22 cellular contexts compared by ENCODE assay signal in genomic region chr18:62809900-62810299, GRCh38.
"Had no signal": no experiment of that assay in that cellular context is flagged by ENCODE, and none has a peak within 500 bp of the region (broad histone marks: within the 10 kb centered on the region; RNA-seq: fewer than 3 reads in every experiment).

No MANE protein-coding gene starts in this region.

- H3K4me1 ChIP-seq: vagina had no signal

- H2AFZ ChIP-seq: hepatocyte had no signal

- H3K27ac ChIP-seq: coronary artery, hepatocyte, sigmoid colon, skin epidermis, tibial artery, upper lobe of left lung, vagina had no signal

- ATAC-seq: esophagus mucosa; left cardiac atrium; natural killer cell; stimulated activated effector memory CD8-positive, alpha-beta T cell treated with anti-CD3 and anti-CD28 coated beads, Interleukin-12 subunit alpha, Interleukin-12 subunit beta, amount 100 ng/mL, for 72 hours; stimulated activated naive CD8-positive, alpha-beta T cell treated with anti-CD3 and anti-CD28 coated beads, Interleukin-15, Interleukin-2, amounts not matched to agents 100 U/mL and 50 U/mL, for 24 hours had no signal

- H3K4me3 ChIP-seq: coronary artery, dorsolateral prefrontal cortex, hepatocyte, sigmoid colon, skin epidermis, tibial artery, upper lobe of left lung, vagina had no signal

- H3K27me3 ChIP-seq: dorsolateral prefrontal cortex, hepatocyte, sigmoid colon, tibial artery, upper lobe of left lung, vagina had no signal

- DNase-seq: dorsolateral prefrontal cortex; effector CD8-positive, alpha-beta T cell; foreskin melanocyte; head of caudate nucleus; kidney; left cardiac atrium; mammary epithelial cell; natural killer cell; posterior cingulate gyrus; sigmoid colon; stimulated activated CD4-positive, alpha-beta T cell treated with anti-CD3 and anti-CD28 coated beads, Interleukin-12 subunit alpha, Interleukin-12 subunit beta, amount 100 ng/mL, for 4 hours; stimulated activated CD4-positive, alpha-beta T cell treated with anti-CD3 and anti-CD28 coated beads, Interleukin-2, amount 100 ng/mL, for 48 hours; stimulated activated CD8-positive, alpha-beta memory T cell treated with anti-CD3 and anti-CD28 coated beads, Interleukin-4, amount 100 ng/mL, for 48 hours; stimulated activated naive CD8-positive, alpha-beta T cell treated with anti-CD3 and anti-CD28 coated beads, Interleukin-15, Interleukin-2, amounts not matched to agents 100 U/mL and 50 U/mL, for 24 hours; tibial artery had no signal

- H3K9me3 ChIP-seq: sigmoid colon, tibial artery, upper lobe of left lung, vagina had no signal

- H3K36me3 ChIP-seq: sigmoid colon, tibial artery, upper lobe of left lung, vagina had no signal

- H3K4me2 ChIP-seq: hepatocyte had no signal
